Comparison of ENCODE assay signal across 8 cellular contexts in genomic region chr16:88199296-88200153, GRCh38.
DNase-seq lines count a peak whose midpoint lies in the region; ATAC-seq, FAIRE-seq and TF ChIP-seq lines count a peak whose summit lies in the region.
"Not testable (repeated sequence)": the region's sequence is repeated elsewhere in the genome, so short reads cannot be mapped to it uniquely, and the experiment has no call there.

No MANE protein-coding gene starts in this region.

- CTCF ChIA-PET in IMR-90 (lab: Yijun Ruan, JAX); HepG2 (lab: Yijun Ruan, JAX; ENCODE audit: low intra/inter-chr PET ratio, low total read pairs): not testable (repeated sequence)

- peak; percentile 35 for FAIRE-seq in GM19239 (lab: Jason Lieb, UNC)
- FAIRE-seq in HepG2 (lab: Jason Lieb, UNC): not testable (repeated sequence)

- H4K91ac ChIP-seq in IMR-90 (ENCODE audit: insufficient read depth, low read depth, low read length): peak overlapping the region; percentile 37; the same call in 1 of the 2 replicates
- not testable (repeated sequence) for H4K91ac ChIP-seq in neuronal stem cell (ENCODE audit: low read depth, low read length, poor library complexity)

- not testable (repeated sequence) for H3K4me3 ChIP-seq in IMR-90 (ENCODE audit: insufficient read depth, low read depth, low read length); endodermal cell (ENCODE audit: low read length); HepG2 (replicated peaks in 1 of 3; ENCODE audit: insufficient read depth in 1 of 3, low read depth in 2 of 3, low read length in 3 of 3); neuronal stem cell (ENCODE audit: low read length in 2 of 2); sigmoid colon

- H3K9ac ChIP-seq in IMR-90 (ENCODE audit: low read depth, low read length); endodermal cell (ENCODE audit: extremely low read depth, low read length, poor library complexity, severe bottlenecking); HepG2 (ENCODE audit: insufficient read depth, low read depth, low read length); neuronal stem cell (ENCODE audit: low read depth, low read length, poor library complexity): not testable (repeated sequence)

- H2BK120ac ChIP-seq in IMR-90 (ENCODE audit: low read depth, low read length): 0 out of 2 replicates have a peak overlapping the region, but pooled peaks have one; percentile 72
- not testable (repeated sequence) for H2BK120ac ChIP-seq in neuronal stem cell (ENCODE audit: low read depth, low read length)

- H2BK5ac ChIP-seq in IMR-90 (ENCODE audit: low read depth, low read length, poor library complexity, severe bottlenecking); neuronal stem cell (ENCODE audit: low read length): not testable (repeated sequence)

- not testable (repeated sequence) for H3K4me2 ChIP-seq in IMR-90 (ENCODE audit: low read depth, low read length); HepG2 (ENCODE audit: low read depth, low read length); neuronal stem cell (ENCODE audit: insufficient read depth, low read length, poor library complexity, severe bottlenecking)

- H3K27ac Mint-ChIP-seq in chondrocyte (ENCODE audit: unreplicated experiment): not testable (repeated sequence)
- peak overlapping the region; percentile 17 for H3K27ac Mint-ChIP-seq in endodermal cell

- not testable (repeated sequence) for H3K4me1 Mint-ChIP-seq in chondrocyte (ENCODE audit: low read depth); endodermal cell

- not testable (repeated sequence) for H3K9me3 ChIP-seq in IMR-90 (ENCODE audit: control insufficient read depth, insufficient read depth, low read length); endodermal cell (ENCODE audit: control insufficient read depth, low read length); HepG2 (ENCODE audit: low read length); neuronal stem cell (replicated peaks in 1 of 2; ENCODE audit: control insufficient read depth in 2 of 2, insufficient read depth in 1 of 2, low read depth in 1 of 2, low read length in 2 of 2); sigmoid colon

- not testable (repeated sequence) for H3K14ac ChIP-seq in IMR-90 (replicated peaks; ENCODE audit: low read depth, low read length); neuronal stem cell (ENCODE audit: low read length)

- H4K8ac ChIP-seq in IMR-90 (ENCODE audit: low read depth in 2 of 2, low read length in 2 of 2); neuronal stem cell (ENCODE audit: low read depth, low read length): not testable (repeated sequence)

- H2AK5ac ChIP-seq in IMR-90 (ENCODE audit: low read depth, low read length) (peak overlapping the region; percentile 87), neuronal stem cell (ENCODE audit: low read depth, low read length) (peak overlapping the region; percentile 46)

- not testable (repeated sequence) for H3K27ac ChIP-seq in IMR-90 (ENCODE audit: insufficient read depth, low read length); endodermal cell (ENCODE audit: low read depth, low read length); HepG2 (ENCODE audit: extremely low read length, insufficient read depth, low read length); neuronal stem cell (replicated peaks; ENCODE audit: low read length); sigmoid colon

- not testable (repeated sequence) for H2BK15ac ChIP-seq in IMR-90 (ENCODE audit: low read depth, low read length); neuronal stem cell (ENCODE audit: low read length)

- in situ Hi-C loops in IMR-90 (cut with MboI; ENCODE audit: low sequenced_read_pairs): loop anchor here (5.0 kb wide), 1 partner anchor 183 kb away; the partner anchor contains the start of gene ZNF469
- in situ Hi-C loops in HepG2 (cut with HindIII; ENCODE audit: extremely low pct_ligation_motif_present, low pct_unique_long_range_greater_than_20kb): loop anchor here (5.0 to 10.0 kb wide), 2 partner anchors 108 to 235 kb away; no protein-coding TSS in a partner anchor

- not testable (repeated sequence) for H3K27me3 Mint-ChIP-seq in chondrocyte (ENCODE audit: low read depth); endodermal cell (ENCODE audit: insufficient read depth)

- not testable (repeated sequence) for TF ChIP-seq CTCF in IMR-90 (conservative IDR thresholded peaks at IDR 0.05; ENCODE audit: low read depth, low read length); chondrocyte (IDR thresholded peaks at IDR 0.05); endodermal cell (conservative IDR thresholded peaks at IDR 0.05); HepG2 (CRISPR knock-in tag; IDR thresholded peaks at IDR 0.05); sigmoid colon (IDR thresholded peaks at IDR 0.05)

- peak overlapping the region; percentile 72 for H2AK9ac ChIP-seq in IMR-90 (replicated peaks; ENCODE audit: low read depth, low read length, poor library complexity)

- not testable (repeated sequence) for H2BK12ac ChIP-seq in neuronal stem cell (ENCODE audit: low read length)

- not testable (repeated sequence) for ATAC-seq in IMR-90 (ENCODE audit: low read depth)
- 0 out of 3 replicates have a peak, but pooled peaks have one; percentile 10 for ATAC-seq in HepG2

- H3K4me3 Mint-ChIP-seq in chondrocyte (ENCODE audit: unreplicated experiment); endodermal cell: not testable (repeated sequence)

- intact Hi-C loops in IMR-90 (cut with micrococcal nuclease): loop anchor here (10.0 kb wide), 1 partner anchor 185 kb away; the partner anchor contains the start of gene ZNF469
- intact Hi-C loops in HepG2 (cut with micrococcal nuclease; ENCODE audit: unreplicated experiment): not testable (repeated sequence)
- intact Hi-C loops in sigmoid colon (cut with DNase I): loop anchor here (5.0 kb wide), 1 partner anchor 183 kb away; the partner anchor contains the start of gene ZNF469

- not testable (repeated sequence) for H3K18ac ChIP-seq in IMR-90 (ENCODE audit: low read depth, low read length); neuronal stem cell (ENCODE audit: low read length)

- H4K5ac ChIP-seq in IMR-90 (ENCODE audit: low read depth, low read length): 0 out of 2 replicates have a peak overlapping the region, but pooled peaks have one; percentile 12

- H3K56ac ChIP-seq in IMR-90 (ENCODE audit: extremely low read depth, insufficient read depth, low read length): not testable (repeated sequence)

- peak overlapping the region; percentile 56; the same call in 1 of the 2 replicates for H3K4ac ChIP-seq in IMR-90 (ENCODE audit: low read depth, low read length)
- not testable (repeated sequence) for H3K4ac ChIP-seq in neuronal stem cell (ENCODE audit: low read length)

- WGBS in IMR-90 (ENCODE audit: extremely low coverage in 2 of 2, insufficient read length in 1 of 2), 2 experiments: 100% methylated on average over 4 of the region's 25 CpGs; no CpG with 5 or more reads in 1 of the 2 experiments
- whole genome bisulfite sequencing in endodermal cell (ENCODE audit: insufficient coverage in 1 of 2, insufficient read length in 1 of 2), 2 experiments: 82 to 90% methylated on average over 14 to 22 of the region's 25 CpGs
- 29% methylated on average over 20 of the region's 25 CpGs for WGBS in HepG2 (ENCODE audit: low lambda C conversion rate)
- WGBS in neuronal stem cell (ENCODE audit: extremely low coverage in 2 of 2, insufficient read length in 2 of 2, insufficient replicate concordance in 1 of 2), 2 donors: no CpG with 5 or more reads among the region's 25 CpGs
- 84 to 90% methylated on average over 24 to 25 of the region's 25 CpGs for WGBS in sigmoid colon, 2 donors

- not testable (repeated sequence) for H3K36me3 Mint-ChIP-seq in chondrocyte (ENCODE audit: low read depth); endodermal cell (ENCODE audit: low read depth)

- not testable (repeated sequence) for H2AFZ ChIP-seq in IMR-90 (replicated peaks; ENCODE audit: low read length, poor library complexity); HepG2 (ENCODE audit: low read length); neuronal stem cell (ENCODE audit: low read length)

- H2BK20ac ChIP-seq in IMR-90 (ENCODE audit: low read depth, low read length): 0 out of 2 replicates have a peak overlapping the region, but pooled peaks have one; percentile 45

- POLR2A ChIA-PET in IMR-90 (lab: Charles Lee; ENCODE audit: unreplicated experiment): interaction anchor here (0.5 kb wide), 1 partner anchor 115 kb away, joined by 8 read pairs; no protein-coding TSS in a partner anchor
- POLR2A ChIA-PET in HepG2 (lab: Yijun Ruan, JAX): not testable (repeated sequence)

- not testable (repeated sequence) for TF ChIP-seq POLR2A in IMR-90 (IDR thresholded peaks at IDR 0.05; ENCODE audit: low read depth, low read length); HepG2 (IDR thresholded peaks at IDR 0.05; ENCODE audit: insufficient read depth in 1 of 2, low read depth in 2 of 2, low read length in 2 of 2); sigmoid colon (IDR thresholded peaks at IDR 0.05)

- TF ChIP-seq EP300 in HepG2 (IDR thresholded peaks at IDR 0.05; ENCODE audit: low read depth in 2 of 2, low read length in 2 of 2); HepG2 (CRISPR knock-in tag; IDR thresholded peaks at IDR 0.05; ENCODE audit: borderline replicate concordance); sigmoid colon (IDR thresholded peaks at IDR 0.05): not testable (repeated sequence)

- not testable (repeated sequence) for H3K27me3 ChIP-seq in IMR-90 (ENCODE audit: control insufficient read depth, insufficient read depth, low read length); endodermal cell (ENCODE audit: control insufficient read depth, insufficient read depth, low read length, poor library complexity, severe bottlenecking); sigmoid colon
- H3K27me3 ChIP-seq in HepG2 (ENCODE audit: control insufficient read depth in 1 of 2, insufficient read depth in 2 of 2, low read length in 2 of 2) (peaks cover 18 to 79% of the 10 kb centered on the region in 2 experiments), neuronal stem cell (ENCODE audit: control insufficient read depth in 3 of 3, insufficient read depth in 3 of 3, low read depth in 1 of 3, low read length in 3 of 3) (peaks cover 0 to 16% (median 0%) of the 10 kb centered on the region in 3 experiments)

- TF ChIP-seq RAD21 in IMR-90 (IDR thresholded peaks at IDR 0.05; ENCODE audit: low read length); HepG2 (CRISPR knock-in tag; IDR thresholded peaks at IDR 0.05): not testable (repeated sequence)

- DNase-seq in GM19239 (ENCODE audit: insufficient read length, low spot score); IMR-90; endodermal cell; HepG2 (ENCODE audit: low spot score); neuronal stem cell (ENCODE audit: low spot score): not testable (repeated sequence)
- DNase-seq in chondrocyte (ENCODE audit: low spot score): peak; percentile 65
- peak; percentile 46 for DNase-seq in sigmoid colon
- DNase-seq in ureter (ENCODE audit: low spot score): peak; percentile 38

- H4K20me1 ChIP-seq in IMR-90 (ENCODE audit: insufficient read depth, low read length); HepG2 (ENCODE audit: insufficient read depth, low read length): not testable (repeated sequence)

- dilution Hi-C loops in IMR-90 (cut with HindIII; ENCODE audit: low sequenced_read_pairs, unreplicated experiment): not testable (repeated sequence)

- not testable (repeated sequence) for H3K79me1 ChIP-seq in IMR-90 (ENCODE audit: low read depth in 1 of 2, low read length in 2 of 2); neuronal stem cell (ENCODE audit: low read depth, low read length)

- H3K9me1 ChIP-seq in IMR-90 (ENCODE audit: insufficient read depth, low read length): not testable (repeated sequence)

- H3K9me3 Mint-ChIP-seq in chondrocyte (ENCODE audit: low read depth); endodermal cell: not testable (repeated sequence)

- H3K4me1 ChIP-seq in IMR-90 (ENCODE audit: control insufficient read depth, insufficient read depth, low read length): peaks cover 15% of the 10 kb centered on the region
- not testable (repeated sequence) for H3K4me1 ChIP-seq in endodermal cell (ENCODE audit: control insufficient read depth, insufficient read depth, low read length); HepG2 (ENCODE audit: insufficient read depth, low read length); neuronal stem cell (ENCODE audit: control insufficient read depth in 2 of 2, insufficient read depth in 1 of 2, low read depth in 1 of 2, low read length in 2 of 2); sigmoid colon

- H3K23ac ChIP-seq in IMR-90 (ENCODE audit: low read depth, low read length); neuronal stem cell (ENCODE audit: low read depth, low read length, poor library complexity): not testable (repeated sequence)

- not testable (repeated sequence) for BruUV-seq in IMR-90 (replicated peaks; lab: Mats Ljungman, UMichigan); HepG2 (replicated peaks; lab: Mats Ljungman, UMichigan)

- not testable (repeated sequence) for H3K36me3 ChIP-seq in IMR-90 (ENCODE audit: control insufficient read depth, insufficient read depth, low read length); endodermal cell (ENCODE audit: control insufficient read depth, insufficient read depth, low read length); HepG2 (replicated peaks in 1 of 2; ENCODE audit: control insufficient read depth in 1 of 2, insufficient read depth in 2 of 2, low read length in 2 of 2); neuronal stem cell (replicated peaks in 1 of 2; ENCODE audit: control insufficient read depth in 2 of 2, insufficient read depth in 2 of 2, low read length in 2 of 2); sigmoid colon

- H3K79me2 ChIP-seq in HepG2 (ENCODE audit: insufficient read depth, low read length): not testable (repeated sequence)
